11 cellular contexts compared by ENCODE assay signal in genomic region chr11:68956142-68956541, GRCh38. TPM values are rescaled to one million over a fixed set of nuclear protein-coding genes. Genes with fewer than 3 reads are reported as not detected.
DNase-seq lines count a peak whose midpoint lies in the region; ATAC-seq and TF ChIP-seq lines count a peak whose summit lies in the region.
"Had no signal": no experiment of that assay in that cellular context is flagged by ENCODE, and none has a peak within 500 bp of the region (broad histone marks: within the 10 kb centered on the region; RNA-seq: fewer than 3 reads in every experiment).

No MANE protein-coding gene starts in this region.

- H3K27me3 Mint-ChIP-seq in stimulated activated naive B cell treated with anti-CD40 and anti-IgM and Interleukin-4, amounts not matched to agents 10 μg/mL and 1 μg/mL and 100 μg/mL, for 72 hours: peaks cover 14 to 17% of the 10 kb centered on the region in 2 donors

- H3K36me3 ChIP-seq in PC-9 (ENCODE audit: low read depth): no peaks in the 10 kb centered on the region
- no peaks in the 10 kb centered on the region for H3K36me3 ChIP-seq in vagina
- H3K36me3 ChIP-seq: heart left ventricle had no signal

- H3K9me3 Mint-ChIP-seq in stimulated activated naive B cell treated with anti-CD40 and anti-IgM and Interleukin-4, amounts not matched to agents 10 μg/mL and 1 μg/mL and 100 μg/mL, for 72 hours: no peaks in the 10 kb centered on the region

- intact Hi-C loops in PC-9 (cut with micrococcal nuclease; ENCODE audit: unreplicated experiment): no loop called here
- intact Hi-C loops in vagina (cut with DNase I): no loop called here

- no peak for TF ChIP-seq POLR2A in vagina (IDR thresholded peaks at IDR 0.05)

- peaks cover 12 to 17% of the 10 kb centered on the region in 2 donors for H3K4me1 Mint-ChIP-seq in stimulated activated naive B cell treated with anti-CD40 and anti-IgM and Interleukin-4, amounts not matched to agents 10 μg/mL and 1 μg/mL and 100 μg/mL, for 72 hours

- peaks cover 0 to 2% of the 10 kb centered on the region in 2 donors for H3K36me3 Mint-ChIP-seq in stimulated activated naive B cell treated with anti-CD40 and anti-IgM and Interleukin-4, amounts not matched to agents 10 μg/mL and 1 μg/mL and 100 μg/mL, for 72 hours

- peak; percentile 43; the same call in 1 of the 2 replicates for TF ChIP-seq CTCF in PC-9 (conservative IDR thresholded peaks at IDR 0.05)
- TF ChIP-seq CTCF in epithelial cell of proximal tubule (conservative IDR thresholded peaks at IDR 0.05; ENCODE audit: low read depth, low read length): peak; percentile 42
- TF ChIP-seq CTCF in vagina (IDR thresholded peaks at IDR 0.05): no peak

- ATAC-seq in stimulated activated naive B cell treated with anti-CD40 and anti-IgM and Interleukin-4, amounts not matched to agents 10 μg/mL and 1 μg/mL and 100 μg/mL, for 72 hours (replicated peaks): peak; percentile 71 to 73

- no peaks in the 10 kb centered on the region for H3F3A ChIP-seq in PC-9 (ENCODE audit: insufficient read depth, low read depth)

- CTCF ChIA-PET in PC-9 (lab: Charles Lee): interaction anchor here (0.6 kb wide), 1 partner anchor 60 kb away, joined by 3 read pairs; no protein-coding TSS in a partner anchor

- no TSS peak for BruUV-seq in PC-9 (replicated peaks; lab: Mats Ljungman, UMichigan)

- no peak overlapping the region for H2AFZ ChIP-seq in PC-9

- peak overlapping the region in 1 of 2 donors; percentile 25 for H3K4me3 Mint-ChIP-seq in stimulated activated naive B cell treated with anti-CD40 and anti-IgM and Interleukin-4, amounts not matched to agents 10 μg/mL and 1 μg/mL and 100 μg/mL, for 72 hours

- H3K27ac Mint-ChIP-seq in stimulated activated naive B cell treated with anti-CD40 and anti-IgM and Interleukin-4, amounts not matched to agents 10 μg/mL and 1 μg/mL and 100 μg/mL, for 72 hours: no peak overlapping the region

- H3K9me2 ChIP-seq in PC-9 (ENCODE audit: insufficient read depth): no peaks in the 10 kb centered on the region

- H3K4me3 ChIP-seq in PC-9 (no peak overlapping the region), epithelial cell of proximal tubule (ENCODE audit: low read depth, low read length) (no peak overlapping the region), vagina (no peak overlapping the region)
- H3K4me3 ChIP-seq: skin epidermis had no signal

- no peak overlapping the region for H3K4me2 ChIP-seq in PC-9

- H3K27ac ChIP-seq in PC-9 (no peak overlapping the region), vagina (no peak overlapping the region)
- H3K27ac ChIP-seq: skin epidermis had no signal

- peak; percentile 8 for DNase-seq in activated effector memory CD4-positive, alpha-beta T cell treated with Interleukin-2 at 50 U/mL for 16 hours
- no peak for DNase-seq in activated effector memory CD4-positive, alpha-beta T cell treated with anti-CD3 and anti-CD28 coated beads, Interleukin-2, amount 50 U/mL, for 16 hours
- DNase-seq in PC-9: no peak
- DNase-seq in epithelial cell of proximal tubule (ENCODE audit: low read depth): no peak
- DNase-seq in stimulated activated naive B cell treated with anti-CD40 and anti-IgM and Interleukin-4, amounts not matched to agents 10 μg/mL and 1 μg/mL and 100 μg/mL, for 72 hours: peak; percentile 20
- DNase-seq in vagina (ENCODE audit: extremely low spot score in 2 of 2): no peak
- no peak for DNase-seq in stimulated activated naive CD4-positive, alpha-beta T cell treated with Interleukin-2 at 50 U/mL for 16 hours (lab: John Stamatoyannopoulos, UW)
- DNase-seq in occipital lobe (lab: John Stamatoyannopoulos, UW): no peak
- DNase-seq: NCI-H226 had no signal

- no peaks in the 10 kb centered on the region for H3K79me2 ChIP-seq in PC-9 (ENCODE audit: low read depth)

- H3K4me1 ChIP-seq in PC-9 (replicated peaks; ENCODE audit: insufficient read depth) (no peaks in the 10 kb centered on the region), vagina (peaks cover 10% of the 10 kb centered on the region)

- 0 out of 2 replicates have a peak, but pooled peaks cover 5% of the 10 kb centered on the region for H3K27me3 ChIP-seq in PC-9 (ENCODE audit: insufficient read depth, low read depth)
- H3K27me3 ChIP-seq in vagina: no peaks in the 10 kb centered on the region
- H3K27me3 ChIP-seq: heart left ventricle had no signal

- H3K9me3 ChIP-seq in PC-9 (ENCODE audit: insufficient read depth, low read depth) (no peaks in the 10 kb centered on the region), vagina (no peaks in the 10 kb centered on the region)
- H3K9me3 ChIP-seq: heart left ventricle had no signal

- no peaks in the 10 kb centered on the region for H4K20me1 ChIP-seq in PC-9 (ENCODE audit: insufficient read depth)

- POLR2A ChIA-PET in PC-9 (lab: Charles Lee; ENCODE audit: unreplicated experiment): no interaction called here

RNA-seq across cellular contexts. Expression of gene MRGPRD, which starts 24.6 kb away (rescaled TPM):
- total RNA-seq in PC-9 (2021) (not detected in 2 replicates), epithelial cell of proximal tubule (not detected in 2 replicates), vagina (not detected), occipital lobe (not detected)
- total RNA-seq: heart left ventricle had no signal

RNA-seq across cellular contexts. Expression of gene IGHMBP2, which starts 52.5 kb away (rescaled TPM):
- total RNA-seq in PC-9 (2021) (27.0 and 27.6 TPM in 2 replicates), epithelial cell of proximal tubule (10.3 and 12.1 TPM in 2 replicates), vagina (8.3 TPM), occipital lobe (8.1 TPM)

RNA-seq across cellular contexts. Expression of gene MRPL21, which starts 52.5 kb away (rescaled TPM):
- total RNA-seq in PC-9 (2021) (81.9 and 88.0 TPM in 2 replicates), epithelial cell of proximal tubule (80.1 and 107 TPM in 2 replicates), vagina (68.5 TPM), occipital lobe (43.2 TPM)

RNA-seq across cellular contexts. Expression of gene MRGPRF, which starts 56.9 kb away (rescaled TPM):
- total RNA-seq in PC-9 (2021) (0.35 and 0.50 TPM in 2 replicates), epithelial cell of proximal tubule (2.5 and 2.9 TPM in 2 replicates), vagina (84.5 TPM), occipital lobe (2.3 TPM)

Comparison
In these comparisons a context has a peak if more than half of its experiments do, and no peak if none do; other contexts are left out.
1. DNase-seq: peak in activated effector memory CD4-positive, alpha-beta T cell treated with Interleukin-2 at 50 U/mL for 16 hours (single experiment) and stimulated activated naive B cell treated with anti-CD40 and anti-IgM and Interleukin-4, amounts not matched to agents 10 μg/mL and 1 μg/mL and 100 μg/mL, for 72 hours (single experiment); none in activated effector memory CD4-positive, alpha-beta T cell treated with anti-CD3 and anti-CD28 coated beads, Interleukin-2, amount 50 U/mL, for 16 hours (single experiment), PC-9 (0 of 2), epithelial cell of proximal tubule (single experiment), vagina (0 of 2), stimulated activated naive CD4-positive, alpha-beta T cell treated with Interleukin-2 at 50 U/mL for 16 hours (single experiment) and occipital lobe (single experiment).
2. CTCF ChIP-seq: peak in PC-9 (single experiment) and epithelial cell of proximal tubule (single experiment); none in vagina (0 of 3).